In the genomic region with DNA sequence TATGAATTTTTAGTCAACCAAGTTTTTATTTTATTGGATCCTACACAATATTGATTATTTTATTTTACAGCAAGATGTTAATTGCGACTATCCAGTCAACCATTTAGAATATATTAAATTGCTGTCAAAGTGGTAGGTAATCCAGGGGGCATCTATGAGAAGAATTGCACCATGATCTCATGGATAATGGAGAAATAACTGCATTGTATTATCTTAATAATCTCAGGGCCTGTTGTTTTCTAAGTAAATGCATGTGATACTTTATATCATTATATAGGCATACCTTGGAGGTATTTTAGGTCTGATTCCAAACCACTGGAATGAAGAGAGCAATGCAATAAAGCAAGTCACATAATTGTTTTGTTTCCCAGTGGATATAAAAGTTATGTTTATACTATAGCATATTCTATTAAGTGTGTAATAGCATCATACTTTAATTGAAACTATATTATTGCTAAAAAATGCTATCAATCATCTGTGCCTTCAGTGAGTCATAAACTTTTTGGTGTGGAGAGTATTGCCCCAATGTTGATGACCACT, we compare ENCODE assay signal across 28 cellular contexts.
"Had no signal": no experiment of that assay in that cellular context is flagged by ENCODE, and none has a peak within 500 bp of the region (broad histone marks: within the 10 kb centered on the region; RNA-seq: fewer than 3 reads in every experiment).

No MANE protein-coding gene starts in this region.

- DNase-seq: activated CD4-positive, alpha-beta memory T cell treated with anti-CD3 and anti-CD28 coated beads, Interleukin-2, amount 10 ng/mL, durations not matched to agents 7 days and 5 days; activated CD4-positive, alpha-beta T cell treated with anti-CD3 and anti-CD28 coated beads for 36 hours; activated CD4-positive, alpha-beta T cell treated with anti-CD3 and anti-CD28 coated beads, Interleukin-2, amount 10 ng/mL, durations not matched to agents 24 days and 14 days; activated CD4-positive, CD25-positive, alpha-beta regulatory T cell; activated CD4-positive, CD25-positive, alpha-beta regulatory T cell treated with anti-CD3 and anti-CD28 coated beads, Interleukin-2, amount 50 U/mL, for 72 hours; activated CD8-positive, alpha-beta memory T cell treated with anti-CD3 and anti-CD28 coated beads, Interleukin-2, amount 50 U/mL, for 48 hours; activated gamma-delta T cell; activated naive CD4-positive, alpha-beta T cell treated with anti-CD3 and anti-CD28 coated beads, Interleukin-2, amount 50 U/mL, for 16 hours; activated naive CD4-positive, alpha-beta T cell treated with Interleukin-2 at 50 U/mL for 16 hours; activated T-cell treated with anti-CD3 and anti-CD28 coated beads for 4 hours; activated T-cell treated with anti-CD3 and anti-CD28 coated beads, Interleukin-2, amount 50 U/mL, for 24 hours; activated T-cell treated with anti-CD3 and anti-CD28 coated beads, Interleukin-2, amount 50 U/mL, for 72 hours; amniotic stem cell; anterior cingulate cortex; dorsolateral prefrontal cortex; effector memory CD4-positive, alpha-beta T cell; endodermal cell; foreskin fibroblast; head of caudate nucleus; T-helper 1 cell; T-helper 17 cell; T1000 had no signal

- H3K27ac Mint-ChIP-seq: activated CD4-positive, alpha-beta memory T cell treated with anti-CD3 and anti-CD28 coated beads, Interleukin-2, amount 10 ng/mL, durations not matched to agents 7 days and 5 days; activated CD4-positive, alpha-beta T cell treated with anti-CD3 and anti-CD28 coated beads for 36 hours; activated CD4-positive, alpha-beta T cell treated with anti-CD3 and anti-CD28 coated beads, Interleukin-2, amount 10 ng/mL, durations not matched to agents 24 days and 14 days; activated naive CD8-positive, alpha-beta T cell; activated T-cell treated with anti-CD3 and anti-CD28 coated beads, Interleukin-2, amount 50 U/mL, for 24 hours; activated T-cell treated with anti-CD3 and anti-CD28 coated beads, Interleukin-2, amount 50 U/mL, for 72 hours; dendritic cell treated with granulocyte-macrophage colony-stimulating factor and Interleukin-4, amounts not matched to agents 40 ng/mL and 50 ng/mL, for 4 days; endodermal cell; T-helper 17 cell; T-helper 2 cell treated with Interferon-gamma antibody and Interleukin-4, amounts not matched to agents 5 μg/mL and 100 μg/mL, for 36 hours had no signal

- H3K4me3 Mint-ChIP-seq: activated CD4-positive, alpha-beta memory T cell treated with anti-CD3 and anti-CD28 coated beads, Interleukin-2, amount 10 ng/mL, durations not matched to agents 7 days and 5 days; activated CD4-positive, alpha-beta T cell treated with anti-CD3 and anti-CD28 coated beads for 36 hours; activated CD4-positive, alpha-beta T cell treated with anti-CD3 and anti-CD28 coated beads, Interleukin-2, amount 10 ng/mL, durations not matched to agents 24 days and 14 days; activated naive CD8-positive, alpha-beta T cell; activated T-cell treated with anti-CD3 and anti-CD28 coated beads, Interleukin-2, amount 50 U/mL, for 24 hours; activated T-cell treated with anti-CD3 and anti-CD28 coated beads, Interleukin-2, amount 50 U/mL, for 72 hours; central memory CD8-positive, alpha-beta T cell; dendritic cell treated with granulocyte-macrophage colony-stimulating factor and Interleukin-4, amounts not matched to agents 40 ng/mL and 50 ng/mL, for 4 days; endodermal cell; T-helper 17 cell; T-helper 2 cell treated with Interferon-gamma antibody and Interleukin-4, amounts not matched to agents 5 μg/mL and 100 μg/mL, for 36 hours had no signal

- H3K27ac ChIP-seq: coronary artery, dorsolateral prefrontal cortex had no signal

- H3K27me3 ChIP-seq: dorsolateral prefrontal cortex had no signal

- H3K27me3 Mint-ChIP-seq: activated CD4-positive, alpha-beta memory T cell treated with anti-CD3 and anti-CD28 coated beads, Interleukin-2, amount 10 ng/mL, durations not matched to agents 7 days and 5 days; activated CD4-positive, alpha-beta T cell treated with anti-CD3 and anti-CD28 coated beads for 36 hours; activated CD4-positive, alpha-beta T cell treated with anti-CD3 and anti-CD28 coated beads, Interleukin-2, amount 10 ng/mL, durations not matched to agents 24 days and 14 days; activated naive CD8-positive, alpha-beta T cell; activated T-cell treated with anti-CD3 and anti-CD28 coated beads, Interleukin-2, amount 50 U/mL, for 24 hours; central memory CD8-positive, alpha-beta T cell; dendritic cell treated with granulocyte-macrophage colony-stimulating factor and Interleukin-4, amounts not matched to agents 40 ng/mL and 50 ng/mL, for 4 days; T-helper 17 cell had no signal

- ATAC-seq: activated CD4-positive, alpha-beta T cell treated with anti-CD3 and anti-CD28 coated beads for 36 hours; activated T-cell treated with anti-CD3 and anti-CD28 coated beads, Interleukin-2, amount 50 U/mL, for 72 hours; esophagus mucosa; T-helper 17 cell had no signal

- H3K4me3 ChIP-seq: coronary artery, dorsolateral prefrontal cortex had no signal

- H3K36me3 Mint-ChIP-seq: activated naive CD8-positive, alpha-beta T cell had no signal

- H3K9me3 Mint-ChIP-seq: endodermal cell had no signal

- H3K4me1 Mint-ChIP-seq: activated CD4-positive, alpha-beta memory T cell treated with anti-CD3 and anti-CD28 coated beads, Interleukin-2, amount 10 ng/mL, durations not matched to agents 7 days and 5 days; activated CD4-positive, alpha-beta T cell treated with anti-CD3 and anti-CD28 coated beads for 36 hours; activated CD4-positive, alpha-beta T cell treated with anti-CD3 and anti-CD28 coated beads, Interleukin-2, amount 10 ng/mL, durations not matched to agents 24 days and 14 days; central memory CD8-positive, alpha-beta T cell; endodermal cell; T-helper 17 cell had no signal
